13 cellular contexts compared by ENCODE assay signal in genomic region chr4:131547506-131547981, GRCh38.
DNase-seq lines count a peak whose midpoint lies in the region; ATAC-seq and TF ChIP-seq lines count a peak whose summit lies in the region.
"Had no signal": no experiment of that assay in that cellular context is flagged by ENCODE, and none has a peak within 500 bp of the region (broad histone marks: within the 10 kb centered on the region; RNA-seq: fewer than 3 reads in every experiment).

No MANE protein-coding gene starts in this region.

- H3K9me3 ChIP-seq in esophagus squamous epithelium (no peaks in the 10 kb centered on the region), WERI-Rb-1 (ENCODE audit: severe bottlenecking) (no peaks in the 10 kb centered on the region)
- H3K9me3 ChIP-seq: lower lobe of right lung had no signal

- 81 to 87% methylated on average over 7 of the region's 7 CpGs for WGBS in esophagus squamous epithelium, 2 donors

- TF ChIP-seq POLR2A in esophagus squamous epithelium (IDR thresholded peaks at IDR 0.05): no peak

- no peak for TF ChIP-seq CTCF in esophagus squamous epithelium (IDR thresholded peaks at IDR 0.05)
- TF ChIP-seq CTCF in WERI-Rb-1 (IDR thresholded peaks at IDR 0.05; ENCODE audit: low read depth, low read length): no peak

- peak; percentile 20 for DNase-seq in kidney tubule cell (ENCODE audit: low spot score)
- DNase-seq in esophagus squamous epithelium (lab: John Stamatoyannopoulos, UW): no peak
- no peak for DNase-seq in WERI-Rb-1
- DNase-seq in EL: no peak
- DNase-seq: activated naive CD8-positive, alpha-beta T cell treated with anti-CD3 and anti-CD28 coated beads, Interleukin-2, amount 10 ng/mL, durations not matched to agents 7 days and 5 days; lower lobe of right lung; NCI-H1417; NCI-H510A had no signal

- no peak overlapping the region for H3K4me3 ChIP-seq in esophagus squamous epithelium
- H3K4me3 ChIP-seq in WERI-Rb-1 (ENCODE audit: low read depth, low read length): no peak overlapping the region
- H3K4me3 ChIP-seq: lower lobe of right lung, smooth muscle cell had no signal

- no peaks in the 10 kb centered on the region for H3K27me3 ChIP-seq in esophagus squamous epithelium
- no peaks in the 10 kb centered on the region for H3K27me3 ChIP-seq in WERI-Rb-1 (ENCODE audit: insufficient read depth, low read depth, severe bottlenecking)

- peak; percentile 59 for ATAC-seq in GM19043 (IDR thresholded peaks at IDR 0.05; ENCODE audit: low read depth, unreplicated experiment)
- ATAC-seq in GM21825 (IDR thresholded peaks at IDR 0.05; ENCODE audit: unreplicated experiment): peak; percentile 52
- ATAC-seq in HG03196 (IDR thresholded peaks at IDR 0.05; ENCODE audit: unreplicated experiment): peak; percentile 72
- ATAC-seq: lower lobe of right lung, Right ventricle myocardium inferior had no signal

- H3K4me1 ChIP-seq in esophagus squamous epithelium: no peaks in the 10 kb centered on the region
- H3K4me1 ChIP-seq: lower lobe of right lung had no signal

- intact Hi-C loops in esophagus squamous epithelium (cut with DNase I): no loop called here

- H3K27ac ChIP-seq in esophagus squamous epithelium: no peak overlapping the region
- no peak overlapping the region for H3K27ac ChIP-seq in WERI-Rb-1
- H3K27ac ChIP-seq: lower lobe of right lung had no signal

- H3K36me3 ChIP-seq in esophagus squamous epithelium: no peaks in the 10 kb centered on the region
- H3K36me3 ChIP-seq in WERI-Rb-1: no peaks in the 10 kb centered on the region
- H3K36me3 ChIP-seq: lower lobe of right lung had no signal
